ENCODE assay signal across 25 cellular contexts in genomic region chr1:19786988-19787423, GRCh38. TPM values are rescaled to one million over a fixed set of nuclear protein-coding genes. Genes with fewer than 3 reads are reported as not detected.
DNase-seq lines count a peak whose midpoint lies in the region; ATAC-seq and TF ChIP-seq lines count a peak whose summit lies in the region.
"Had no signal": no experiment of that assay in that cellular context is flagged by ENCODE, and none has a peak within 500 bp of the region (broad histone marks: within the 10 kb centered on the region; RNA-seq: fewer than 3 reads in every experiment).

No MANE protein-coding gene starts in this region.

- 45 to 61% methylated on average over 9 of the region's 9 CpGs for WGBS in upper lobe of left lung, 2 donors
- WGBS in spleen, 5 donors, result 72 to 94% (median 91%) methylated on average over 9 of the region's 9 CpGs
- 71 to 77% (median 73%) methylated on average over 8 to 9 of the region's 9 CpGs for WGBS in heart left ventricle, 4 donors

- intact Hi-C loops in MCF 10A (cut with micrococcal nuclease), result no loop called here
- intact Hi-C loops in left lung (cut with DNase I), result no loop called here
- intact Hi-C loops in spleen (cut with DNase I; ENCODE audit: low total_unique reads), result no loop called here
- intact Hi-C loops in heart left ventricle (cut with DNase I), result no loop called here

- H3K27ac ChIP-seq in left lung (no peak overlapping the region), upper lobe of left lung (no peak overlapping the region), spleen (no peak overlapping the region), Peyer's patch (no peak overlapping the region), heart left ventricle (no peak overlapping the region)
- H3K27ac ChIP-seq: A549, dorsolateral prefrontal cortex, neutrophil, SJSA1, skin epidermis had no signal

- H3K27me3 Mint-ChIP-seq in MCF 10A (ENCODE audit: insufficient read depth, unreplicated experiment) (no peaks in the 10 kb centered on the region), WTC11 (ENCODE audit: low read depth) (peaks cover 45% of the 10 kb centered on the region)
- H3K27me3 Mint-ChIP-seq: activated naive CD4-positive, alpha-beta T cell treated with anti-CD3 and anti-CD28 coated beads, Interleukin-2, amount 50 U/mL, for 24 hours; CD4-positive, alpha-beta memory T cell had no signal

- H3K36me3 Mint-ChIP-seq in MCF 10A (ENCODE audit: insufficient read depth, unreplicated experiment) (peaks cover 39% of the 10 kb centered on the region), WTC11 (no peaks in the 10 kb centered on the region; the same call in 1 of the 2 replicates)
- H3K36me3 Mint-ChIP-seq: brain had no signal

- TF ChIP-seq EP300 in upper lobe of left lung (IDR thresholded peaks at IDR 0.05), result no peak

- H3K4me3 Mint-ChIP-seq in MCF 10A (ENCODE audit: unreplicated experiment) (no peak overlapping the region), WTC11 (no peak overlapping the region; the same call in 1 of the 2 replicates)
- H3K4me3 Mint-ChIP-seq: activated naive CD4-positive, alpha-beta T cell treated with anti-CD3 and anti-CD28 coated beads, Interleukin-2, amount 50 U/mL, for 24 hours; brain; CD4-positive, alpha-beta memory T cell had no signal

- no peaks in the 10 kb centered on the region for H3K9me3 Mint-ChIP-seq in MCF 10A (ENCODE audit: unreplicated experiment)
- H3K9me3 Mint-ChIP-seq in WTC11, result 0 out of 2 replicates have a peak, but pooled peaks cover 6% of the 10 kb centered on the region
- H3K9me3 Mint-ChIP-seq: activated naive CD4-positive, alpha-beta T cell treated with anti-CD3 and anti-CD28 coated beads, Interleukin-2, amount 50 U/mL, for 24 hours; CD4-positive, alpha-beta memory T cell had no signal

- DNase-seq in T47D (ENCODE audit: low read depth in 1 of 2, low spot score in 1 of 2) (peak; percentile 54 to 95), MCF 10A (ENCODE audit: unreplicated experiment) (no peak), WTC11 (ENCODE audit: low spot score) (peak; percentile 68), left lung (no peak), upper lobe of left lung (peak; percentile 32 to 54), spleen (no peak), Peyer's patch (no peak), heart left ventricle (no peak)
- DNase-seq: activated CD4-positive, alpha-beta T cell treated with anti-CD3 and anti-CD28 coated beads for 48 hours; CD4-positive, alpha-beta memory T cell; dorsolateral prefrontal cortex; HCEC 1CT; hippocampal formation; NCI-H1048; T-helper 9 cell had no signal

- H3K27me3 ChIP-seq in left lung (no peaks in the 10 kb centered on the region), upper lobe of left lung (no peaks in the 10 kb centered on the region), spleen (replicated peaks in 1 of 7) (no peaks in the 10 kb centered on the region), Peyer's patch (no peaks in the 10 kb centered on the region), heart left ventricle (no peaks in the 10 kb centered on the region)
- H3K27me3 ChIP-seq: neutrophil, SJSA1 had no signal

- in situ Hi-C loops in T47D (cut with HindIII; ENCODE audit: low pct_unique_long_range_greater_than_20kb, low sequenced_read_pairs), result no loop called here

- TF ChIP-seq POLR2A in upper lobe of left lung (IDR thresholded peaks at IDR 0.05) (no peak), spleen (IDR thresholded peaks at IDR 0.05) (no peak), Peyer's patch (IDR thresholded peaks at IDR 0.05) (no peak), heart left ventricle (IDR thresholded peaks at IDR 0.05) (no peak)

- peaks cover 0 to 45% of the 10 kb centered on the region in 2 donors for H3K36me3 ChIP-seq in left lung
- H3K36me3 ChIP-seq in upper lobe of left lung, result peaks cover 0 to 32% (median 11%) of the 10 kb centered on the region in 4 donors
- peaks cover 0 to 97% (median 44%) of the 10 kb centered on the region in 6 donors for H3K36me3 ChIP-seq in spleen
- peaks cover 0 to 29% (median 0%) of the 10 kb centered on the region in 3 donors for H3K36me3 ChIP-seq in Peyer's patch
- H3K36me3 ChIP-seq in heart left ventricle, result peaks cover 0 to 49% (median 21%) of the 10 kb centered on the region in 9 donors

- H3K27ac Mint-ChIP-seq in MCF 10A (ENCODE audit: low read depth, unreplicated experiment) (no peak overlapping the region), WTC11 (no peak overlapping the region)
- H3K27ac Mint-ChIP-seq: activated naive CD4-positive, alpha-beta T cell treated with anti-CD3 and anti-CD28 coated beads, Interleukin-2, amount 50 U/mL, for 24 hours; brain; CD4-positive, alpha-beta memory T cell had no signal

- POLR2A ChIA-PET in MCF 10A (lab: Yijun Ruan, JAX) (no interaction called here), WTC11 (lab: Charles Lee) (no interaction called here)

- BruUV-seq in MCF 10A (replicated peaks; lab: Mats Ljungman, UMichigan), result no TSS peak

- TF ChIP-seq CTCF in MCF 10A (IDR thresholded peaks at IDR 0.05; ENCODE audit: unreplicated experiment) (no peak), WTC11 (IDR thresholded peaks at IDR 0.05) (no peak), left lung (IDR thresholded peaks at IDR 0.05) (no peak), upper lobe of left lung (IDR thresholded peaks at IDR 0.05) (no peak), spleen (IDR thresholded peaks at IDR 0.05 in 8 of 11, conservative IDR thresholded peaks at IDR 0.05 in 3 of 11) (no peak), Peyer's patch (IDR thresholded peaks at IDR 0.05) (no peak), heart left ventricle (IDR thresholded peaks at IDR 0.05) (no peak)

- H3K9me3 ChIP-seq in left lung (no peaks in the 10 kb centered on the region), upper lobe of left lung (no peaks in the 10 kb centered on the region), spleen (no peaks in the 10 kb centered on the region), Peyer's patch (no peaks in the 10 kb centered on the region), heart left ventricle (no peaks in the 10 kb centered on the region)
- H3K9me3 ChIP-seq: A549, neutrophil, SJSA1 had no signal

- peaks cover 13% of the 10 kb centered on the region for H3K4me1 Mint-ChIP-seq in MCF 10A (ENCODE audit: insufficient read depth, unreplicated experiment)
- peaks cover 28% of the 10 kb centered on the region for H3K4me1 Mint-ChIP-seq in WTC11
- H3K4me1 Mint-ChIP-seq: brain had no signal

- ATAC-seq in WTC11 (peak; percentile 92), left lung (peak; percentile 92), upper lobe of left lung (ENCODE audit: low FRiP score in 2 of 2) (peak; percentile 14 to 45), heart left ventricle (no peak)
- ATAC-seq: A549 had no signal

- CTCF ChIA-PET in MCF 10A (lab: Yijun Ruan, JAX), result no interaction called here
- CTCF ChIA-PET in WTC11 (lab: Charles Lee), result interaction anchor here (0.6 to 2.2 kb wide), 15 partner anchors 11 to 365 kb away, joined by 3 to 10 read pairs (median 3); partner anchors contain the start of gene OTUD3

- H3K4me1 ChIP-seq in left lung (no peaks in the 10 kb centered on the region), upper lobe of left lung (peaks cover 0 to 4% (median 0%) of the 10 kb centered on the region in 4 donors), spleen (peaks cover 0 to 10% (median 0%) of the 10 kb centered on the region in 6 donors), Peyer's patch (no peaks in the 10 kb centered on the region), heart left ventricle (peaks cover 0 to 3% (median 0%) of the 10 kb centered on the region in 12 donors)
- H3K4me1 ChIP-seq: A549 had no signal

- no peak overlapping the region for H3K4me3 ChIP-seq in left lung
- H3K4me3 ChIP-seq in upper lobe of left lung, result no peak overlapping the region
- no peak overlapping the region for H3K4me3 ChIP-seq in spleen
- H3K4me3 ChIP-seq in Peyer's patch, result no peak overlapping the region
- no peak overlapping the region for H3K4me3 ChIP-seq in heart left ventricle
- H3K4me3 ChIP-seq: A549, dorsolateral prefrontal cortex, SJSA1, skin epidermis had no signal

TF ChIP-seq in WTC11, 78 proteins besides CTCF, POLR2A, EP300 and RAD21 (continues in another document):
- TF ChIP-seq FOXP4 (CRISPR knock-in tag; IDR thresholded peaks at IDR 0.05) (peak; percentile 39; the same call in 1 of the 2 replicates), OVOL2 (CRISPR knock-in tag; IDR thresholded peaks at IDR 0.05; ENCODE audit: borderline replicate concordance) (no peak), NFATC4 (CRISPR knock-in tag; IDR thresholded peaks at IDR 0.05) (no peak), E2F5 (CRISPR knock-in tag; IDR thresholded peaks at IDR 0.05) (no peak)

RNA-seq across cellular contexts. Expression of gene TMCO4, which starts 12.7 kb away (rescaled TPM):
- total RNA-seq in MCF 10A (2022), result 19.0 and 20.5 TPM in 2 replicates
- 7.2 to 9.3 TPM (median 7.5 TPM) in 3 replicates for total RNA-seq in WTC11 (2021)
- 10 to 100 TPM; 21.6 to 22.1 TPM for total RNA-seq in left lung
- total RNA-seq in upper lobe of left lung, result 10 to 100 TPM; 19.1 to 46.1 (median 24.9) TPM
- total RNA-seq in spleen, result 10 to 100 TPM; 22.1 to 40.8 (median 32.8) TPM
- polyA plus RNA-seq in spleen, result 10 to 100 TPM; 15.4 to 24.4 (median 18.9) TPM
- total RNA-seq in Peyer's patch, result 10 to 100 TPM; 13.5 to 40.4 (median 26.1) TPM
- 10 to 100 TPM in 4 of 9 donors, 1 to 10 TPM in 5; 6.3 to 14.3 (median 9.6) TPM for total RNA-seq in heart left ventricle
- 1 to 10 TPM; 6.4 to 7.6 TPM for polyA plus RNA-seq in heart left ventricle

RNA-seq across cellular contexts. Expression of gene RNF186, which starts 28.1 kb away (rescaled TPM):
- not detected in 2 replicates for total RNA-seq in MCF 10A (2022)
- not detected in 3 replicates for total RNA-seq in WTC11 (2021)
- total RNA-seq in left lung, result not detected
- not detected for total RNA-seq in upper lobe of left lung
- total RNA-seq in spleen, result not detected
- polyA plus RNA-seq in spleen, result under 1 TPM in 1 of 3 donors, not detected in 2; 0.07 TPM
- 10 to 100 TPM in 2 of 4 donors, 1 to 10 TPM in 2; 2.5 to 19.0 (median 10.4) TPM for total RNA-seq in Peyer's patch
- total RNA-seq in heart left ventricle, result not detected
- polyA plus RNA-seq in heart left ventricle, result not detected
- total RNA-seq: CD4-positive, alpha-beta memory T cell; dorsolateral prefrontal cortex; fibroblast of lung; G401; lung microvascular endothelial cell; SJSA1; urinary bladder had no signal
- polyA plus RNA-seq: A549; CD4-positive, alpha-beta memory T cell; fibroblast of lung; urinary bladder had no signal

Comparison
In these comparisons a context has a peak if more than half of its experiments do, and no peak if none do; other contexts are left out.
1. DNase-seq: peak in T47D (2 of 2), WTC11 (single experiment) and upper lobe of left lung (2 of 2); none in MCF 10A (single experiment), left lung (0 of 2), spleen (single experiment), Peyer's patch (0 of 3) and heart left ventricle (0 of 5).
2. ATAC-seq: peak in WTC11 (single experiment), left lung (single experiment) and upper lobe of left lung (2 of 2); none in heart left ventricle (0 of 4).